ENCODE assay signal across 16 cellular contexts in the genomic region with DNA sequence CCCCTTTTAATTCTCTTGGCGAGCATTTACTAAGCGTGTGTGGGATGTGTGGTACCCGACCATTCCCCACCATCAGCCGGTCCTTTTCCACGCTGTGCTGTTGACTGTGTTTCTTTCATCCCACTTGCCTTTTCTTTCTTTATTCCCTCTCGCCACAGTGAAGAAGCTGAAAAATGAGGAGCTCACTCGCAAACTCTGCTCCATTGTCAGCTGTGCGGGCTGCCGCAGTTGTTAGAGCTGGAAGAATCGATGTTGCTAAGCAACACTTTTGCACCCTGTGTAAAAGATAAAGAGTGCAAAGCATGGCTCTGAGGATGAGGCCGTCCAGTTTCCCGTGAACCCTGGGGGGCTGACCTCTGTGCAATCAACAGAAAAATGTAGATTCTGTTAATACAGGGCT.
DNase-seq lines count a peak whose midpoint lies in the region; ATAC-seq and TF ChIP-seq lines count a peak whose summit lies in the region.
"Had no signal": no experiment of that assay in that cellular context is flagged by ENCODE, and none has a peak within 500 bp of the region (broad histone marks: within the 10 kb centered on the region; RNA-seq: fewer than 3 reads in every experiment).

No MANE protein-coding gene starts in this region.

- H3K27ac Mint-ChIP-seq in stimulated activated memory B cell treated with anti-CD40 and anti-IgM and Interleukin-4, amounts not matched to agents 10 μg/mL and 1 μg/mL and 100 μg/mL, for 72 hours: no peak overlapping the region

- peak; percentile 24 for DNase-seq in NCI-H2227 treated with DMSO at 0.1 percent for 48 hours (lab: John Stamatoyannopoulos, UW)
- DNase-seq in astrocyte of the spinal cord (ENCODE audit: low read depth, low spot score): peak; percentile 35
- peak in 38 of 42 donors; percentile 19 to 74 (median 34) for DNase-seq in head of caudate nucleus
- DNase-seq in SKM-1 (lab: John Stamatoyannopoulos, UW; ENCODE audit: unreplicated experiment): no peak
- no peak for DNase-seq in EL
- DNase-seq: activated CD8-positive, alpha-beta memory T cell treated with anti-CD3 and anti-CD28 coated beads for 24 hours; amniotic stem cell; esophagus squamous epithelium; IMR-90; islet precursor cell; NCI-H2107; stimulated activated CD4-positive, alpha-beta T cell treated with anti-CD3 and anti-CD28 coated beads, Interleukin-4, amount 100 ng/mL, for 1 hour had no signal

- no peak overlapping the region for H3K4me3 Mint-ChIP-seq in stimulated activated memory B cell treated with anti-CD40 and anti-IgM and Interleukin-4, amounts not matched to agents 10 μg/mL and 1 μg/mL and 100 μg/mL, for 72 hours
- H3K4me3 Mint-ChIP-seq: mesothelial cell of epicardium had no signal

- H3K4me1 Mint-ChIP-seq in stimulated activated memory B cell treated with anti-CD40 and anti-IgM and Interleukin-4, amounts not matched to agents 10 μg/mL and 1 μg/mL and 100 μg/mL, for 72 hours: no peaks in the 10 kb centered on the region

- intact Hi-C loops in head of caudate nucleus (cut with DNase I): no loop called here

- no peak for TF ChIP-seq CTCF in astrocyte of the spinal cord (IDR thresholded peaks at IDR 0.05; ENCODE audit: low read depth, low read length)

- in situ Hi-C loops in astrocyte of the spinal cord (cut with HindIII; ENCODE audit: low sequenced_read_pairs): no loop called here

- no peaks in the 10 kb centered on the region for H3K36me3 Mint-ChIP-seq in stimulated activated memory B cell treated with anti-CD40 and anti-IgM and Interleukin-4, amounts not matched to agents 10 μg/mL and 1 μg/mL and 100 μg/mL, for 72 hours
- H3K36me3 Mint-ChIP-seq: mesothelial cell of epicardium had no signal

- H3K4me3 ChIP-seq in astrocyte of the spinal cord (ENCODE audit: low read depth, low read length): no peak overlapping the region
- H3K4me3 ChIP-seq: esophagus squamous epithelium had no signal

- ATAC-seq in stimulated activated memory B cell treated with anti-CD40 and anti-IgM and Interleukin-4, amounts not matched to agents 10 μg/mL and 1 μg/mL and 100 μg/mL, for 72 hours: peak; percentile 40
- ATAC-seq in GM18867 (IDR thresholded peaks at IDR 0.05; ENCODE audit: unreplicated experiment) (no peak), GM19023 (IDR thresholded peaks at IDR 0.05; ENCODE audit: unreplicated experiment) (no peak)

- no peaks in the 10 kb centered on the region for H3K9me3 Mint-ChIP-seq in stimulated activated memory B cell treated with anti-CD40 and anti-IgM and Interleukin-4, amounts not matched to agents 10 μg/mL and 1 μg/mL and 100 μg/mL, for 72 hours

- no peaks in the 10 kb centered on the region for H3K27me3 Mint-ChIP-seq in stimulated activated memory B cell treated with anti-CD40 and anti-IgM and Interleukin-4, amounts not matched to agents 10 μg/mL and 1 μg/mL and 100 μg/mL, for 72 hours

Comparison
In these comparisons a context has a peak if more than half of its experiments do, and no peak if none do; other contexts are left out.
1. DNase-seq: peak in NCI-H2227 treated with DMSO at 0.1 percent for 48 hours (single experiment), astrocyte of the spinal cord (single experiment) and head of caudate nucleus (38 of 42); none in SKM-1 (single experiment) and EL (single experiment).